In genomic region chr6:22030730-22031619, GRCh38 we compare ENCODE assay signal across 22 cellular contexts.
DNase-seq lines count a peak whose midpoint lies in the region; ATAC-seq, FAIRE-seq and TF ChIP-seq lines count a peak whose summit lies in the region.
"Had no signal": no experiment of that assay in that cellular context is flagged by ENCODE, and none has a peak within 500 bp of the region (broad histone marks: within the 10 kb centered on the region; RNA-seq: fewer than 3 reads in every experiment).

No MANE protein-coding gene starts in this region.

- no TSS peak for BruUV-seq in K562 (replicated peaks; lab: Mats Ljungman, UMichigan)

- H4K20me1 ChIP-seq in DND-41 (ENCODE audit: insufficient read depth, low read length) (no peaks in the 10 kb centered on the region), OCI-LY1 (ENCODE audit: insufficient read depth, low read length) (no peaks in the 10 kb centered on the region), K562 (replicated peaks; ENCODE audit: control insufficient read depth, insufficient read depth, low read length) (no peaks in the 10 kb centered on the region)

- TF ChIP-seq CTCF in DND-41 (IDR thresholded peaks at IDR 0.05; ENCODE audit: borderline replicate concordance, extremely low read depth, low read length, poor library complexity, severe bottlenecking), result no peak
- TF ChIP-seq CTCF in OCI-LY1 (IDR thresholded peaks at IDR 0.05; ENCODE audit: low read length), result no peak
- no peak for TF ChIP-seq CTCF in K562 (IDR thresholded peaks at IDR 0.05 in 2 of 3, conservative IDR thresholded peaks at IDR 0.05 in 1 of 3; ENCODE audit: insufficient read depth in 2 of 3, low read depth in 1 of 3, low read length in 3 of 3)
- TF ChIP-seq CTCF in nephron (IDR thresholded peaks at IDR 0.05; ENCODE audit: unreplicated experiment in 3 of 3), result no peak
- TF ChIP-seq CTCF in foreskin keratinocyte (conservative IDR thresholded peaks at IDR 0.05), result no peak

- 73% methylated on average over 6 of the region's 6 CpGs for WGBS in K562 (ENCODE audit: insufficient coverage, low coverage, missing lambda C conversion rate)

- H3K4me2 ChIP-seq in DND-41 (ENCODE audit: insufficient read depth, low read length), result no peak overlapping the region
- H3K4me2 ChIP-seq in OCI-LY1 (ENCODE audit: low read length), result no peak overlapping the region
- H3K4me2 ChIP-seq in K562 (ENCODE audit: insufficient read depth, low read length), result no peak overlapping the region

- no peaks in the 10 kb centered on the region for H3K27me3 Mint-ChIP-seq in nephron (ENCODE audit: low read depth)

- peak overlapping the region in 2 of 3 experiments; percentile 78 to 94 for H3K27ac Mint-ChIP-seq in nephron
- H3K27ac Mint-ChIP-seq: CD14-positive monocyte had no signal

- H3K27ac ChIP-seq in DND-41 (ENCODE audit: low read length) (0 out of 2 replicates have a peak overlapping the region, but pooled peaks have one; percentile 37), OCI-LY1 (ENCODE audit: low read depth, low read length, poor library complexity, severe bottlenecking) (peak overlapping the region; percentile 18), K562 (ENCODE audit: extremely low read depth, low read depth, low read length) (no peak overlapping the region), foreskin keratinocyte (no peak overlapping the region)
- H3K27ac ChIP-seq: SK-N-MC had no signal

- H3K9me3 Mint-ChIP-seq in nephron, result no peaks in the 10 kb centered on the region

- DNase-seq in DND-41, result no peak
- DNase-seq in K562 (ENCODE audit: extremely low read depth in 1 of 4, low spot score in 3 of 4), result no peak
- DNase-seq in foreskin keratinocyte, result no peak
- DNase-seq in NCI-H1092 (lab: John Stamatoyannopoulos, UW), result no peak
- no peak for DNase-seq in SHP77 (lab: John Stamatoyannopoulos, UW)
- DNase-seq in NAMALWA (ENCODE audit: low spot score), result no peak
- DNase-seq: AML-193, DMS53, EL, GF-D8, NCI-H1694, NCI-H2081 treated with DMSO at 0.1 percent for 48 hours, NCI-H2171 treated with DMSO at 0.1 percent for 48 hours, NCI-H526, OCI-M1, SHP77 treated with DMSO at 0.1 percent for 48 hours, SW 1271 had no signal

- H3K4me3 ChIP-seq in DND-41 (ENCODE audit: low read depth in 1 of 2, low read length in 2 of 2) (no peak overlapping the region), OCI-LY1 (ENCODE audit: low read depth, low read length, poor library complexity, severe bottlenecking) (no peak overlapping the region), K562 (no peak overlapping the region)
- H3K4me3 ChIP-seq: SK-N-MC had no signal

- H3K4me3 Mint-ChIP-seq in nephron, result no peak overlapping the region

- no peaks in the 10 kb centered on the region for H3K9me1 ChIP-seq in K562 (ENCODE audit: control insufficient read depth, insufficient read depth, low read length)

- no peak for FAIRE-seq in K562 (lab: Jason Lieb, UNC)
- FAIRE-seq: D721Med had no signal

- no peaks in the 10 kb centered on the region for H3K9me3 ChIP-seq in DND-41 (ENCODE audit: insufficient read depth, low read length, severe bottlenecking)
- H3K9me3 ChIP-seq in OCI-LY1 (ENCODE audit: low read length), result no peaks in the 10 kb centered on the region
- no peaks in the 10 kb centered on the region for H3K9me3 ChIP-seq in K562 (replicated peaks; ENCODE audit: control insufficient read depth, insufficient read depth, low read depth, low read length)

- peaks cover 17% of the 10 kb centered on the region for H3K36me3 ChIP-seq in DND-41 (ENCODE audit: insufficient read depth, low read length)
- no peaks in the 10 kb centered on the region for H3K36me3 ChIP-seq in OCI-LY1 (ENCODE audit: insufficient read depth, low read length)
- H3K36me3 ChIP-seq in K562 (ENCODE audit: control insufficient read depth, insufficient read depth, low read length), result no peaks in the 10 kb centered on the region

- H3K4me1 Mint-ChIP-seq in nephron, result peaks cover 66% of the 10 kb centered on the region

- peaks cover 8% of the 10 kb centered on the region; the same call in 1 of the 2 replicates for H3K79me2 ChIP-seq in DND-41 (ENCODE audit: insufficient read depth, low read length)
- no peaks in the 10 kb centered on the region for H3K79me2 ChIP-seq in OCI-LY1 (ENCODE audit: insufficient read depth, low read length)
- no peaks in the 10 kb centered on the region for H3K79me2 ChIP-seq in K562 (ENCODE audit: control insufficient read depth, insufficient read depth, low read length)

- H3K36me3 Mint-ChIP-seq in nephron (ENCODE audit: low read depth), result peaks cover 15% of the 10 kb centered on the region
- H3K36me3 Mint-ChIP-seq: CD14-positive monocyte had no signal

- H3K27me3 ChIP-seq in DND-41 (ENCODE audit: insufficient read depth, low read length, poor library complexity), result no peaks in the 10 kb centered on the region
- no peaks in the 10 kb centered on the region for H3K27me3 ChIP-seq in OCI-LY1 (ENCODE audit: insufficient read depth, low read length)
- no peaks in the 10 kb centered on the region for H3K27me3 ChIP-seq in K562 (ENCODE audit: control insufficient read depth in 2 of 2, insufficient read depth in 2 of 2, low read length in 2 of 2)
- no peaks in the 10 kb centered on the region for H3K27me3 ChIP-seq in foreskin keratinocyte

- TF ChIP-seq EP300 in K562 (IDR thresholded peaks at IDR 0.05; ENCODE audit: low read length), result no peak

- H2AFZ ChIP-seq in DND-41 (ENCODE audit: low read depth, low read length), result no peak overlapping the region
- H2AFZ ChIP-seq in OCI-LY1 (ENCODE audit: low read length), result no peak overlapping the region
- peak overlapping the region; percentile 85 for H2AFZ ChIP-seq in K562 (ENCODE audit: low read depth, low read length)

- POLR2A ChIA-PET in K562 (lab: Yijun Ruan, JAX), result no interaction called here

- ATAC-seq in DND-41 (ENCODE audit: insufficient read depth, low read depth) (no peak), K562 (no peak), foreskin keratinocyte (no peak)

- no peak for TF ChIP-seq RAD21 in K562 (CRISPR knock-in tag; conservative IDR thresholded peaks at IDR 0.05 in 1 of 2, IDR thresholded peaks at IDR 0.05 in 1 of 2)

- in situ Hi-C loops in K562 (cut with MboI), result no loop called here

- no peak for TF ChIP-seq POLR2A in K562 (conservative IDR thresholded peaks at IDR 0.05)

- H3K9ac ChIP-seq in DND-41 (ENCODE audit: low read depth, low read length), result no peak overlapping the region
- no peak overlapping the region for H3K9ac ChIP-seq in OCI-LY1 (ENCODE audit: low read length)
- no peak overlapping the region for H3K9ac ChIP-seq in K562 (ENCODE audit: insufficient read depth in 1 of 2, low read depth in 2 of 2, low read length in 2 of 2)

- no peaks in the 10 kb centered on the region for H3F3A ChIP-seq in OCI-LY1 (ENCODE audit: insufficient read depth, low read length)

- CTCF ChIA-PET in K562 (lab: Yijun Ruan, JAX; ENCODE audit: low intra/inter-chr PET ratio), result no interaction called here

- peaks cover 37% of the 10 kb centered on the region for H3K4me1 ChIP-seq in DND-41 (ENCODE audit: insufficient read depth, low read length)
- peaks cover 76% of the 10 kb centered on the region for H3K4me1 ChIP-seq in OCI-LY1 (ENCODE audit: insufficient read depth, low read length, severe bottlenecking)
- peaks cover 6 to 32% of the 10 kb centered on the region in 2 experiments; a peak in 2 of 5 replicates for H3K4me1 ChIP-seq in K562 (replicated peaks in 1 of 2; ENCODE audit: control insufficient read depth in 2 of 2, insufficient read depth in 2 of 2, low read length in 2 of 2)
- H3K4me1 ChIP-seq in foreskin keratinocyte, result peaks cover 4% of the 10 kb centered on the region

- intact Hi-C loops in K562 (cut with micrococcal nuclease), result no loop called here

- no peaks in the 10 kb centered on the region for H3K9me2 ChIP-seq in OCI-LY1 (ENCODE audit: low read depth, low read length)

TF ChIP-seq in K562, 482 proteins besides CTCF, POLR2A, EP300 and RAD21 (continues in another document):
- peak; percentile 63; the same call in 1 of the 2 replicates for TF ChIP-seq ZNF512 (tag; IDR thresholded peaks at IDR 0.05)
- no peak for TF ChIP-seq SUPT5H (IDR thresholded peaks at IDR 0.05)
- TF ChIP-seq ATF3 (IDR thresholded peaks at IDR 0.05), result peak; percentile 33; the same call in 1 of the 2 replicates
- TF ChIP-seq ATF3 (CRISPR knock-in tag; conservative IDR thresholded peaks at IDR 0.05), result no peak
- TF ChIP-seq JUN (IDR thresholded peaks at IDR 0.05; ENCODE audit: borderline replicate concordance, low read depth, low read length), result no peak
- TF ChIP-seq JUN (CRISPR knock-in tag; IDR thresholded peaks at IDR 0.05; ENCODE audit: borderline replicate concordance), result no peak
- no peak for TF ChIP-seq DACH1 (IDR thresholded peaks at IDR 0.05; ENCODE audit: partially characterized antibody)
- TF ChIP-seq SMAD4 (CRISPR knock-in tag; conservative IDR thresholded peaks at IDR 0.05), result no peak
- no peak for TF ChIP-seq TFAP4 (CRISPR knock-in tag; IDR thresholded peaks at IDR 0.05; ENCODE audit: borderline replicate concordance)
- TF ChIP-seq ARHGAP35 (IDR thresholded peaks at IDR 0.05; ENCODE audit: partially characterized antibody), result no peak

Comparison
In these comparisons a context has a peak if more than half of its experiments do, and no peak if none do; other contexts are left out.
1. H3K27ac ChIP-seq: peak in DND-41 (single experiment) and OCI-LY1 (single experiment); none in K562 (single experiment) and foreskin keratinocyte (single experiment).